In the genomic region with DNA sequence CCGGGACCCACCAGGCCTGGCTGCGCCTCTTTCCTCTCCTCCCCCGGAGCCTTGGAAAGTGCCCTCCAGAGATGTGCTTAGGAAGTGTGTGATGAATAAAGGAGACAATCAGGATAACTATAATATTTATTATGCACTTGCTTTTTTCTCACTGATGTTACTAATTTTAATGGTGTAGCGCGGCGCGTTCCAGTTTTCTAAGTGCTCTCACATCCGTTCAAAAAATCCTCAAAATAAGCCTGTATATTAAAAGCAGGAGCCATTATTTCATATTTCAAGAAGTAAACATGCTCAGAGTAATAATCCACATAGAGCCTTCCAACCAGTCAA, we compare ENCODE assay signal across 8 cellular contexts. TPM values are rescaled to one million over a fixed set of nuclear protein-coding genes. Genes with fewer than 3 reads are reported as not detected.
DNase-seq lines count a peak whose midpoint lies in the region; ATAC-seq and TF ChIP-seq lines count a peak whose summit lies in the region.

No MANE protein-coding gene starts in this region.

- TF ChIP-seq CTCF in right atrium auricular region (IDR thresholded peaks at IDR 0.05): no peak
- no peak for TF ChIP-seq CTCF in kidney epithelial cell (IDR thresholded peaks at IDR 0.05; ENCODE audit: insufficient read depth, low read length, poor library complexity, severe bottlenecking)
- no peak for TF ChIP-seq CTCF in thyroid gland (IDR thresholded peaks at IDR 0.05)

- peaks cover 0 to 19% of the 10 kb centered on the region in 2 donors for H3K4me1 ChIP-seq in right atrium auricular region
- H3K4me1 ChIP-seq in thyroid gland: peaks cover 20 to 24% of the 10 kb centered on the region in 2 donors

- H3K4me1 Mint-ChIP-seq in activated naive CD8-positive, alpha-beta T cell treated with anti-CD3 and anti-CD28 coated beads, Interleukin-2, amount 50 U/mL, for 24 hours: peaks cover 24% of the 10 kb centered on the region

- H3K36me3 ChIP-seq in right atrium auricular region: peaks cover 12% of the 10 kb centered on the region
- no peaks in the 10 kb centered on the region for H3K36me3 ChIP-seq in kidney epithelial cell (ENCODE audit: control insufficient read depth, insufficient read depth, low read length)
- H3K36me3 ChIP-seq in thyroid gland: no peaks in the 10 kb centered on the region

- intact Hi-C loops in left ventricle myocardium superior (cut with micrococcal nuclease): no loop called here
- intact Hi-C loops in thyroid gland (cut with DNase I): loop anchor here (10.0 kb wide), 1 partner anchor 54 kb away; the partner anchor contains the start of gene CHMP1B

- H3K9me3 Mint-ChIP-seq in activated naive CD8-positive, alpha-beta T cell treated with anti-CD3 and anti-CD28 coated beads, Interleukin-2, amount 50 U/mL, for 24 hours: no peaks in the 10 kb centered on the region

- H3K36me3 Mint-ChIP-seq in activated naive CD8-positive, alpha-beta T cell treated with anti-CD3 and anti-CD28 coated beads, Interleukin-2, amount 50 U/mL, for 24 hours (ENCODE audit: low read depth): no peaks in the 10 kb centered on the region

- H3K27ac ChIP-seq in right atrium auricular region (peak overlapping the region; percentile 99 to 100), thyroid gland (peak overlapping the region; percentile 98 to 99 (median 99))

- TF ChIP-seq POLR2A in thyroid gland (IDR thresholded peaks at IDR 0.05): no peak

- no peak for ATAC-seq in left ventricle myocardium superior
- ATAC-seq in activated naive CD8-positive, alpha-beta T cell treated with anti-CD3 and anti-CD28 coated beads, Interleukin-2, amount 50 U/mL, for 24 hours: no peak

- no peak for DNase-seq in right atrium auricular region (ENCODE audit: low spot score)
- DNase-seq in left ventricle myocardium superior: no peak
- no peak for DNase-seq in activated naive CD8-positive, alpha-beta T cell treated with anti-CD3 and anti-CD28 coated beads, Interleukin-2, amount 50 U/mL, for 24 hours
- DNase-seq in kidney epithelial cell (ENCODE audit: low read depth): no peak
- no peak for DNase-seq in thyroid gland
- no peak for DNase-seq in stimulated activated CD8-positive, alpha-beta memory T cell treated with anti-CD3 and anti-CD28 coated beads, Interleukin-4, amount 100 ng/mL, for 48 hours
- no peak for DNase-seq in stimulated activated naive CD4-positive, alpha-beta T cell treated with Interleukin-2 at 50 U/mL for 16 hours (lab: John Stamatoyannopoulos, UW)
- no peak for DNase-seq in stimulated activated CD4-positive, alpha-beta T cell treated with anti-CD3 and anti-CD28 coated beads, Interleukin-2, amount 100 ng/mL, for 24 hours

- H3K4me3 ChIP-seq in right atrium auricular region (peak overlapping the region; percentile 78 to 85), kidney epithelial cell (ENCODE audit: low read depth, low read length) (peak overlapping the region; percentile 67), thyroid gland (replicated peaks in 1 of 3) (peak overlapping the region; percentile 18 to 77 (median 65))

- H3K9me3 ChIP-seq in right atrium auricular region: no peaks in the 10 kb centered on the region
- H3K9me3 ChIP-seq in thyroid gland: no peaks in the 10 kb centered on the region

- no peaks in the 10 kb centered on the region for H3K27me3 ChIP-seq in right atrium auricular region
- no peaks in the 10 kb centered on the region for H3K27me3 ChIP-seq in kidney epithelial cell (ENCODE audit: control insufficient read depth, insufficient read depth, low read length)
- H3K27me3 ChIP-seq in thyroid gland: no peaks in the 10 kb centered on the region

- H3K27ac Mint-ChIP-seq in activated naive CD8-positive, alpha-beta T cell treated with anti-CD3 and anti-CD28 coated beads, Interleukin-2, amount 50 U/mL, for 24 hours: peak overlapping the region; percentile 82

- peak overlapping the region; percentile 92 for H3K4me3 Mint-ChIP-seq in activated naive CD8-positive, alpha-beta T cell treated with anti-CD3 and anti-CD28 coated beads, Interleukin-2, amount 50 U/mL, for 24 hours

- 14 to 22% methylated on average over 8 of the region's 8 CpGs for WGBS in thyroid gland, 2 donors

- no peaks in the 10 kb centered on the region for H3K27me3 Mint-ChIP-seq in activated naive CD8-positive, alpha-beta T cell treated with anti-CD3 and anti-CD28 coated beads, Interleukin-2, amount 50 U/mL, for 24 hours

RNA-seq across cellular contexts. Expression of gene MPPE1, which starts 0.9 kb away (rescaled TPM):
- total RNA-seq in right atrium auricular region (10 to 100 TPM; 18.7 to 28.9 TPM), left ventricle myocardium superior (34.4 TPM), kidney epithelial cell (23.5 and 26.6 TPM in 2 replicates), thyroid gland (100 to 1,000 TPM in 1 of 4 donors, 10 to 100 TPM in 3; 50.0 to 111 (median 76.7) TPM)

RNA-seq across cellular contexts. Expression of gene CHMP1B, which starts 57.8 kb away (rescaled TPM):
- total RNA-seq in right atrium auricular region: 10 to 100 TPM; 30.5 to 38.2 TPM
- 30.1 TPM for total RNA-seq in left ventricle myocardium superior
- 95.4 and 96.9 TPM in 2 replicates for total RNA-seq in kidney epithelial cell
- total RNA-seq in thyroid gland: 10 to 100 TPM; 75.4 to 99.5 (median 85.9) TPM
